In the genomic region with DNA sequence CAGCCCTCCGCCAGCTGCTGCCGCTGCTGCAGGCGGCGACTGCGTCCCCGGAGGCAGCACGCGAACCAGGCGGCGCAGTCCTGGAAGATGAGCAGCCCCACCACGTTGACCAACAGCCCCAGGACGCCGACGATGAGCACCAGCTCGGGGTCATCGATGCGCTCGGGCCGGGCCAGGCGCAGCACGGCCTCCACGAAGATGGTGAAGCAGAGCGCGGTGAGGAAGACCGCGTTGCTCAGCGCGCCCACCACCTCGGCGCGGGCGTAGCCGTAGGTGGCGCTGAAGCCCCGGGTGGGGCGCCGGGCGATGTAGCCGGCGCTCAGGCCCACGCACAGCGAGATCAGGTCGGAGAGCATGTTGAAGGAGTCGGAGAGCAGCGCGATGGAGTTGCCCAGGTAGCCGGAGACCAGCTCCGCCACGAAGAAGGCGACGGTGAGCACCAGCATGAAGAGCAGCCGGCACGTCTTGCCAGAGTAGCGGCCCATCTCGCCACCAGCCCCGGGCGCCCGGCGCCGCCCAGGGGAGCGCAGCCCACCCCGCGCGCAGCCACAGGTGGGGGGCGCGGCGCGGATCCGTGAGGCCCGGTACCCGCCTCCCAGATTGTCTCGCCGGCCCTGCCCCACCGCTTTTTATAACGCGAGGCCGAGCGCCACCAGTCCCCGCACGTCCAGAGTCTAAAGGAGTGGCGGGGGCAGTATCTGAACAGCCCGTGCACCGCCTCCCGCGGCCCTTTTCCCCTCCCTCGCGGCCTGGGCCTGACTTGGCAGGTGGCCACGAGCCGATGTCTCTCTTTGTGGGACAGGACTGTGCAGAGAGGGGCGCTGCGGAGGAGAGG, we compare ENCODE assay signal across 8 cellular contexts. TPM values are rescaled to one million over a fixed set of nuclear protein-coding genes. Genes with fewer than 3 reads are reported as not detected.
A peak's percentile ranks its signal among the peaks of the same experiment; 100 is the strongest.
DNase-seq lines count a peak whose midpoint lies in the region; ATAC-seq and FAIRE-seq lines count a peak whose summit lies in the region.

A gene (minus strand): TSS at position 602 of the 835 bp plus-strand sequence. CDS start 117 bp downstream, at position 485.

- peak within 1 kb of the TSS; percentile 97 for H3K4me2 ChIP-seq in skeletal muscle satellite cell (ENCODE audit: low read length)

- H3K27me3 ChIP-seq in MG63, result no peaks in the 10 kb centered on the region
- H3K27me3 ChIP-seq in skeletal muscle satellite cell (ENCODE audit: control insufficient read depth, insufficient read depth, low read length), result peaks cover 41% of the 10 kb centered on the region

- peak within 1 kb of the TSS; percentile 26 for H3K9ac ChIP-seq in skeletal muscle satellite cell (ENCODE audit: low read depth, low read length)

- no peaks in the 10 kb centered on the region for H3K9me3 ChIP-seq in MG63
- no peaks in the 10 kb centered on the region for H3K9me3 ChIP-seq in skeletal muscle satellite cell (replicated peaks; ENCODE audit: low read length)

- peaks cover 12% of the 10 kb centered on the region for H3K4me1 ChIP-seq in skeletal muscle satellite cell (ENCODE audit: control insufficient read depth, insufficient read depth, low read length)

- H3K4me3 ChIP-seq in MG63 (peak within 1 kb of the TSS; percentile 37), skeletal muscle satellite cell (ENCODE audit: low read length) (peak within 1 kb of the TSS; percentile 69)

- no peak for FAIRE-seq in urothelium cell line (lab: Jason Lieb, UNC)

- DNase-seq in stimulated activated CD4-positive, alpha-beta T cell treated with anti-CD3 and anti-CD28 coated beads, Interleukin-12 subunit alpha, Interleukin-12 subunit beta, amount 100 ng/mL, for 4 hours, result peak; percentile 0
- no peak for DNase-seq in stimulated activated CD4-positive, alpha-beta T cell treated with anti-CD3 and anti-CD28 coated beads, Interleukin-1b, Interleukin-23, amount 100 ng/mL, for 48 hours
- DNase-seq in MG63 (peak; percentile 33), astrocyte of the hippocampus (ENCODE audit: low read depth, low spot score) (peak; percentile 55), iPS-NIHi11 (ENCODE audit: low spot score) (peak; percentile 72), urothelium cell line (ENCODE audit: low spot score) (no peak)

- ATAC-seq in GM18517 (IDR thresholded peaks at IDR 0.05; ENCODE audit: unreplicated experiment), result no peak

- H3K36me3 ChIP-seq in MG63 (no peaks in the 10 kb centered on the region), skeletal muscle satellite cell (ENCODE audit: insufficient read depth, low read length) (no peaks in the 10 kb centered on the region)

RNA-seq across cellular contexts. Expression of the gene that starts here (rescaled TPM):
- 2.1 TPM in 1 of 2 replicates, not detected in the other for total RNA-seq in MG63 (2014; rRNA removed; shearing (Covaris generic); ENCODE audit: low replicate concordance)
- not detected in 2 replicates for total RNA-seq in skeletal muscle satellite cell (2012; rRNA removed)

Comparison
In these comparisons a context has a peak if more than half of its experiments do, and no peak if none do; other contexts are left out.
1. DNase-seq: peak in stimulated activated CD4-positive, alpha-beta T cell treated with anti-CD3 and anti-CD28 coated beads, Interleukin-12 subunit alpha, Interleukin-12 subunit beta, amount 100 ng/mL, for 4 hours (single experiment), MG63 (single experiment), astrocyte of the hippocampus (single experiment) and iPS-NIHi11 (single experiment); none in stimulated activated CD4-positive, alpha-beta T cell treated with anti-CD3 and anti-CD28 coated beads, Interleukin-1b, Interleukin-23, amount 100 ng/mL, for 48 hours (single experiment) and urothelium cell line (single experiment).